In the genomic region with DNA sequence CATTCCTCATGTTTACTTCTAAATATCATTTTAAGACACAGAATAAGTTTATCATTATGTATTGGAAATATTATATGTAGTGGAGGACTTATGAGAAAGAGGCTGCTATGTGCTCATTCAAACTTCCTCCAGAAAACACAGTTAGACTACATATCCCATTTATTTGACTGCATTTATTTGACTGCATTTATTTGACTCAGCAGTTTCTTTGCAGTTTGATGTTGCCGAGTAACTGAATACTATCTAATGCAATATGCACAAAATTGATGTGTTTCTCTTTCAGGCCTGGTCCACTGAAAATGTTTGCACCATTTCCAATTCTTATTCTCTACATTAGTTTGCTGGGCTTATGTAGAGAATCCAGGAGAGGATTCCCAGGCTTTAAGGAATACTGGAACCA, we compare ENCODE assay signal across 1 cellular context.
TF ChIP-seq lines count a peak whose summit lies in the region.

No MANE protein-coding gene starts in this region.

TF ChIP-seq in HepG2, 621 proteins besides CTCF, POLR2A, EP300 and RAD21 (continued from another document):
- TF ChIP-seq, protein P1, sequence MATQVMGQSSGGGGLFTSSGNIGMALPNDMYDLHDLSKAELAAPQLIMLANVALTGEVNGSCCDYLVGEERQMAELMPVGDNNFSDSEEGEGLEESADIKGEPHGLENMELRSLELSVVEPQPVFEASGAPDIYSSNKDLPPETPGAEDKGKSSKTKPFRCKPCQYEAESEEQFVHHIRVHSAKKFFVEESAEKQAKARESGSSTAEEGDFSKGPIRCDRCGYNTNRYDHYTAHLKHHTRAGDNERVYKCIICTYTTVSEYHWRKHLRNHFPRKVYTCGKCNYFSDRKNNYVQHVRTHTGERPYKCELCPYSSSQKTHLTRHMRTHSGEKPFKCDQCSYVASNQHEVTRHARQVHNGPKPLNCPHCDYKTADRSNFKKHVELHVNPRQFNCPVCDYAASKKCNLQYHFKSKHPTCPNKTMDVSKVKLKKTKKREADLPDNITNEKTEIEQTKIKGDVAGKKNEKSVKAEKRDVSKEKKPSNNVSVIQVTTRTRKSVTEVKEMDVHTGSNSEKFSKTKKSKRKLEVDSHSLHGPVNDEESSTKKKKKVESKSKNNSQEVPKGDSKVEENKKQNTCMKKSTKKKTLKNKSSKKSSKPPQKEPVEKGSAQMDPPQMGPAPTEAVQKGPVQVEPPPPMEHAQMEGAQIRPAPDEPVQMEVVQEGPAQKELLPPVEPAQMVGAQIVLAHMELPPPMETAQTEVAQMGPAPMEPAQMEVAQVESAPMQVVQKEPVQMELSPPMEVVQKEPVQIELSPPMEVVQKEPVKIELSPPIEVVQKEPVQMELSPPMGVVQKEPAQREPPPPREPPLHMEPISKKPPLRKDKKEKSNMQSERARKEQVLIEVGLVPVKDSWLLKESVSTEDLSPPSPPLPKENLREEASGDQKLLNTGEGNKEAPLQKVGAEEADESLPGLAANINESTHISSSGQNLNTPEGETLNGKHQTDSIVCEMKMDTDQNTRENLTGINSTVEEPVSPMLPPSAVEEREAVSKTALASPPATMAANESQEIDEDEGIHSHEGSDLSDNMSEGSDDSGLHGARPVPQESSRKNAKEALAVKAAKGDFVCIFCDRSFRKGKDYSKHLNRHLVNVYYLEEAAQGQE (IDR thresholded peaks at IDR 0.05; ENCODE audit: borderline replicate concordance in 1 of 2, low read depth in 1 of 2, low read length in 2 of 2), result no peak
- peak; percentile 22 to 77; a peak in 3 of 4 replicates for TF ChIP-seq MAFK (conservative IDR thresholded peaks at IDR 0.05 in 1 of 2, IDR thresholded peaks at IDR 0.05 in 1 of 2; ENCODE audit: low read length in 2 of 2)
- TF ChIP-seq, protein P2, sequence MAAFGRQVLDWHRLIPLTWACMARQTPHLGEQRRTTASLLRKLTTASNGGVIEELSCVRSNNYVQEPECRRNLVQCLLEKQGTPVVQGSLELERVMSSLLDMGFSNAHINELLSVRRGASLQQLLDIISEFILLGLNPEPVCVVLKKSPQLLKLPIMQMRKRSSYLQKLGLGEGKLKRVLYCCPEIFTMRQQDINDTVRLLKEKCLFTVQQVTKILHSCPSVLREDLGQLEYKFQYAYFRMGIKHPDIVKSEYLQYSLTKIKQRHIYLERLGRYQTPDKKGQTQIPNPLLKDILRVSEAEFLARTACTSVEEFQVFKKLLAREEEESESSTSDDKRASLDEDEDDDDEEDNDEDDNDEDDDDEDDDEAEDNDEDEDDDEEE (CRISPR knock-in tag; IDR thresholded peaks at IDR 0.05), result no peak
- TF ChIP-seq ZNF282 (IDR thresholded peaks at IDR 0.05; ENCODE audit: partially characterized antibody), result no peak
- TF ChIP-seq ZMYM4 (CRISPR knock-in tag; IDR thresholded peaks at IDR 0.05), result no peak
- no peak for TF ChIP-seq TEAD3 (CRISPR knock-in tag; optimal IDR thresholded peaks at IDR 0.05; ENCODE audit: borderline replicate concordance)
- no peak for TF ChIP-seq THAP11 (CRISPR knock-in tag; IDR thresholded peaks at IDR 0.05)
- TF ChIP-seq MAFF (IDR thresholded peaks at IDR 0.05; ENCODE audit: low read depth, low read length), result peak; percentile 61
- TF ChIP-seq FLYWCH1 (CRISPR knock-in tag; IDR thresholded peaks at IDR 0.05), result no peak
- TF ChIP-seq ZMYM2 (CRISPR knock-in tag; IDR thresholded peaks at IDR 0.05), result no peak
- TF ChIP-seq, protein P3, sequence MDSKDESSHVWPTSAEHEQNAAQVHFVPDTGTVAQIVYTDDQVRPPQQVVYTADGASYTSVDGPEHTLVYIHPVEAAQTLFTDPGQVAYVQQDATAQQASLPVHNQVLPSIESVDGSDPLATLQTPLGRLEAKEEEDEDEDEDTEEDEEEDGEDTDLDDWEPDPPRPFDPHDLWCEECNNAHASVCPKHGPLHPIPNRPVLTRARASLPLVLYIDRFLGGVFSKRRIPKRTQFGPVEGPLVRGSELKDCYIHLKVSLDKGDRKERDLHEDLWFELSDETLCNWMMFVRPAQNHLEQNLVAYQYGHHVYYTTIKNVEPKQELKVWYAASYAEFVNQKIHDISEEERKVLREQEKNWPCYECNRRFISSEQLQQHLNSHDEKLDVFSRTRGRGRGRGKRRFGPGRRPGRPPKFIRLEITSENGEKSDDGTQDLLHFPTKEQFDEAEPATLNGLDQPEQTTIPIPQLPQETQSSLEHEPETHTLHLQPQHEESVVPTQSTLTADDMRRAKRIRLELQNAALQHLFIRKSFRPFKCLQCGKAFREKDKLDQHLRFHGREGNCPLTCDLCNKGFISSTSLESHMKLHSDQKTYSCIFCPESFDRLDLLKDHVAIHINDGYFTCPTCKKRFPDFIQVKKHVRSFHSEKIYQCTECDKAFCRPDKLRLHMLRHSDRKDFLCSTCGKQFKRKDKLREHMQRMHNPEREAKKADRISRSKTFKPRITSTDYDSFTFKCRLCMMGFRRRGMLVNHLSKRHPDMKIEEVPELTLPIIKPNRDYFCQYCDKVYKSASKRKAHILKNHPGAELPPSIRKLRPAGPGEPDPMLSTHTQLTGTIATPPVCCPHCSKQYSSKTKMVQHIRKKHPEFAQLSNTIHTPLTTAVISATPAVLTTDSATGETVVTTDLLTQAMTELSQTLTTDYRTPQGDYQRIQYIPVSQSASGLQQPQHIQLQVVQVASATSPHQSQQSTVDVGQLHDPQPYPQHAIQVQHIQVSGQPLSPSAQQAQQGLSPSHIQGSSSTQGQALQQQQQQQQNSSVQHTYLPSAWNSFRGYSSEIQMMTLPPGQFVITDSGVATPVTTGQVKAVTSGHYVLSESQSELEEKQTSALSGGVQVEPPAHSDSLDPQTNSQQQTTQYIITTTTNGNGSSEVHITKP (CRISPR knock-in tag; IDR thresholded peaks at IDR 0.05; ENCODE audit: low read depth), result no peak
- TF ChIP-seq, protein P4, sequence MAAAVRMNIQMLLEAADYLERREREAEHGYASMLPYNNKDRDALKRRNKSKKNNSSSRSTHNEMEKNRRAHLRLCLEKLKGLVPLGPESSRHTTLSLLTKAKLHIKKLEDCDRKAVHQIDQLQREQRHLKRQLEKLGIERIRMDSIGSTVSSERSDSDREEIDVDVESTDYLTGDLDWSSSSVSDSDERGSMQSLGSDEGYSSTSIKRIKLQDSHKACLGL (CRISPR knock-in tag; IDR thresholded peaks at IDR 0.05), result no peak
TF ChIP-seq in HepG2: peak in this region for 2.
